ENCODE assay signal across 18 cellular contexts in genomic region chr2:97724946-97725688, GRCh38. TPM values are rescaled to one million over a fixed set of nuclear protein-coding genes. Genes with fewer than 3 reads are reported as not detected.
DNase-seq lines count a peak whose midpoint lies in the region; ATAC-seq and TF ChIP-seq lines count a peak whose summit lies in the region.
"Had no signal": no experiment of that assay in that cellular context is flagged by ENCODE, and none has a peak within 500 bp of the region (broad histone marks: within the 10 kb centered on the region; RNA-seq: fewer than 3 reads in every experiment).

No MANE protein-coding gene starts in this region.

- no peak overlapping the region for H3K4me3 Mint-ChIP-seq in activated T-cell treated with anti-CD3 and anti-CD28 coated beads, Interleukin-2, amount 50 U/mL, for 72 hours
- H3K4me3 Mint-ChIP-seq in activated T-cell treated with anti-CD3 and anti-CD28 coated beads, Interleukin-2, amount 50 U/mL, for 4 hours: no peak overlapping the region
- H3K4me3 Mint-ChIP-seq in T-cell (peak overlapping the region in 1 of 3 donors; percentile 37), nephron progenitor cell (peak overlapping the region; percentile 3)
- H3K4me3 Mint-ChIP-seq in effector memory CD8-positive, alpha-beta T cell: peak overlapping the region; percentile 26 to 66

- DNase-seq in activated T-cell treated with anti-CD3 and anti-CD28 coated beads, Interleukin-2, amount 50 U/mL, for 72 hours: no peak
- DNase-seq in activated T-cell treated with anti-CD3 and anti-CD28 coated beads, Interleukin-2, amount 50 U/mL, for 4 hours: no peak
- DNase-seq in T-cell: no peak
- no peak for DNase-seq in effector memory CD8-positive, alpha-beta T cell
- DNase-seq in nephron progenitor cell: no peak
- DNase-seq in NCI-H446 treated with DMSO at 0.1 percent for 48 hours (lab: John Stamatoyannopoulos, UW): no peak
- DNase-seq in KG1 (lab: John Stamatoyannopoulos, UW): no peak
- no peak for DNase-seq in effector CD8-positive, alpha-beta T cell (lab: John Stamatoyannopoulos, UW)
- DNase-seq: anterior cingulate cortex; kidney glomerular epithelial cell; NCI-H1930; NK-92 treated with Interleukin-12 subunit alpha and Interleukin-12 subunit beta, amount 100 ng/mL, for 24 hours; nucleus accumbens; stimulated activated naive CD4-positive, alpha-beta T cell; transverse colon had no signal

- POLR2A ChIA-PET in T-cell (lab: Charles Lee): no interaction called here

- no peaks in the 10 kb centered on the region for H3K27me3 Mint-ChIP-seq in activated T-cell treated with anti-CD3 and anti-CD28 coated beads, Interleukin-2, amount 50 U/mL, for 72 hours (ENCODE audit: low read depth)
- no peaks in the 10 kb centered on the region for H3K27me3 Mint-ChIP-seq in activated T-cell treated with anti-CD3 and anti-CD28 coated beads, Interleukin-2, amount 50 U/mL, for 4 hours (ENCODE audit: low read depth)
- H3K27me3 Mint-ChIP-seq in T-cell: no peaks in the 10 kb centered on the region
- H3K27me3 Mint-ChIP-seq in effector memory CD8-positive, alpha-beta T cell: no peaks in the 10 kb centered on the region
- H3K27me3 Mint-ChIP-seq in nephron progenitor cell (ENCODE audit: low read depth, poor library complexity): peaks cover 4% of the 10 kb centered on the region

- H3K9me3 Mint-ChIP-seq in activated T-cell treated with anti-CD3 and anti-CD28 coated beads, Interleukin-2, amount 50 U/mL, for 72 hours: peaks cover 0 to 1% of the 10 kb centered on the region in 2 donors
- H3K9me3 Mint-ChIP-seq in activated T-cell treated with anti-CD3 and anti-CD28 coated beads, Interleukin-2, amount 50 U/mL, for 4 hours: no peaks in the 10 kb centered on the region
- no peaks in the 10 kb centered on the region for H3K9me3 Mint-ChIP-seq in T-cell
- no peaks in the 10 kb centered on the region for H3K9me3 Mint-ChIP-seq in effector memory CD8-positive, alpha-beta T cell
- peaks cover 8% of the 10 kb centered on the region for H3K9me3 Mint-ChIP-seq in nephron progenitor cell

- ATAC-seq in activated T-cell treated with anti-CD3 and anti-CD28 coated beads, Interleukin-2, amount 50 U/mL, for 72 hours (replicated peaks in 1 of 2): no peak
- ATAC-seq in activated T-cell treated with anti-CD3 and anti-CD28 coated beads, Interleukin-2, amount 50 U/mL, for 4 hours: no peak
- ATAC-seq in T-cell (replicated peaks in 1 of 4): no peak
- no peak for ATAC-seq in effector memory CD8-positive, alpha-beta T cell (replicated peaks)
- ATAC-seq: A549 had no signal

- CTCF ChIA-PET in T-cell (lab: Charles Lee): interaction anchor here in 1 of 2 donors (0.7 to 0.8 kb wide), 2 partner anchors 15 to 27 kb away, joined by 3 to 5 read pairs; no protein-coding TSS in a partner anchor

- TF ChIP-seq CTCF in nephron progenitor cell (IDR thresholded peaks at IDR 0.05): no peak

- peak overlapping the region; percentile 23 for H3K27ac Mint-ChIP-seq in activated T-cell treated with anti-CD3 and anti-CD28 coated beads, Interleukin-2, amount 50 U/mL, for 72 hours
- H3K27ac Mint-ChIP-seq in T-cell (peak overlapping the region; percentile 74 to 79), nephron progenitor cell (peak overlapping the region; percentile 36)
- peak overlapping the region; percentile 85 to 89 for H3K27ac Mint-ChIP-seq in effector memory CD8-positive, alpha-beta T cell

- peaks cover 68% of the 10 kb centered on the region for H3K4me1 Mint-ChIP-seq in activated T-cell treated with anti-CD3 and anti-CD28 coated beads, Interleukin-2, amount 50 U/mL, for 72 hours (ENCODE audit: low read depth)
- peaks cover 68% of the 10 kb centered on the region for H3K4me1 Mint-ChIP-seq in activated T-cell treated with anti-CD3 and anti-CD28 coated beads, Interleukin-2, amount 50 U/mL, for 4 hours (ENCODE audit: low read depth)
- peaks cover 63 to 83% (median 81%) of the 10 kb centered on the region in 3 donors for H3K4me1 Mint-ChIP-seq in T-cell
- H3K4me1 Mint-ChIP-seq in effector memory CD8-positive, alpha-beta T cell (ENCODE audit: low read depth in 2 of 2): peaks cover 65 to 67% of the 10 kb centered on the region in 2 donors
- peaks cover 33% of the 10 kb centered on the region for H3K4me1 Mint-ChIP-seq in nephron progenitor cell

- H3K36me3 Mint-ChIP-seq in activated T-cell treated with anti-CD3 and anti-CD28 coated beads, Interleukin-2, amount 50 U/mL, for 72 hours (ENCODE audit: insufficient read depth in 2 of 2): peaks cover 29 to 73% of the 10 kb centered on the region in 2 donors
- H3K36me3 Mint-ChIP-seq in activated T-cell treated with anti-CD3 and anti-CD28 coated beads, Interleukin-2, amount 50 U/mL, for 4 hours (ENCODE audit: insufficient read depth): peaks cover 66% of the 10 kb centered on the region
- H3K36me3 Mint-ChIP-seq in T-cell (peaks cover 73% of the 10 kb centered on the region), nephron progenitor cell (ENCODE audit: low read depth) (peaks cover 9% of the 10 kb centered on the region)
- H3K36me3 Mint-ChIP-seq in effector memory CD8-positive, alpha-beta T cell (ENCODE audit: insufficient read depth): peaks cover 95% of the 10 kb centered on the region

RNA-seq across cellular contexts. Expression of gene ZAP70, which starts 11.7 kb away (rescaled TPM):
- 100 to 1,000 TPM; 164 to 190 TPM for total RNA-seq in activated T-cell treated with anti-CD3 and anti-CD28 coated beads, Interleukin-2, amount 50 U/mL, for 72 hours
- total RNA-seq in activated T-cell treated with anti-CD3 and anti-CD28 coated beads, Interleukin-2, amount 50 U/mL, for 4 hours: 100 to 1,000 TPM; 156 to 194 (median 186) TPM
- total RNA-seq in T-cell: 100 to 1,000 TPM; 449 to 534 (median 468) TPM
- total RNA-seq: fibroblast of villous mesenchyme, H4 had no signal

RNA-seq across cellular contexts. Expression of gene C2orf92, which starts 55.6 kb away (rescaled TPM):
- total RNA-seq in activated T-cell treated with anti-CD3 and anti-CD28 coated beads, Interleukin-2, amount 50 U/mL, for 72 hours: 10 to 100 TPM; 15.2 to 18.0 TPM
- 1 to 10 TPM; 3.3 to 4.4 (median 4.0) TPM for total RNA-seq in activated T-cell treated with anti-CD3 and anti-CD28 coated beads, Interleukin-2, amount 50 U/mL, for 4 hours
- 10 to 100 TPM; 15.3 to 24.1 (median 16.6) TPM for total RNA-seq in T-cell

Comparison
In these comparisons a context has a peak if more than half of its experiments do, and no peak if none do; other contexts are left out.
1. H3K27ac Mint-ChIP-seq: peak in every context shown above with its lines; median percentile 87 in effector memory CD8-positive, alpha-beta T cell; 76 in T-cell; 36 in nephron progenitor cell; 23 in activated T-cell treated with anti-CD3 and anti-CD28 coated beads, Interleukin-2, amount 50 U/mL, for 72 hours.
2. H3K4me3 Mint-ChIP-seq: peak in effector memory CD8-positive, alpha-beta T cell (2 of 2) and nephron progenitor cell (single experiment); none in activated T-cell treated with anti-CD3 and anti-CD28 coated beads, Interleukin-2, amount 50 U/mL, for 72 hours (0 of 2) and activated T-cell treated with anti-CD3 and anti-CD28 coated beads, Interleukin-2, amount 50 U/mL, for 4 hours (single experiment).